ENCODE assay signal across 8 cellular contexts in genomic region chr14:93331375-93332031, GRCh38. TPM values are rescaled to one million over a fixed set of nuclear protein-coding genes. Genes with fewer than 3 reads are reported as not detected.
DNase-seq lines count a peak whose midpoint lies in the region; ATAC-seq and TF ChIP-seq lines count a peak whose summit lies in the region.
"Had no signal": no experiment of that assay in that cellular context is flagged by ENCODE, and none has a peak within 500 bp of the region (broad histone marks: within the 10 kb centered on the region; RNA-seq: fewer than 3 reads in every experiment).

No MANE protein-coding gene starts in this region.

- TF ChIP-seq POLR2A in suprapubic skin (IDR thresholded peaks at IDR 0.05) = no peak

- peaks cover 41% of the 10 kb centered on the region for H3K4me1 ChIP-seq in suprapubic skin

- H3K9me3 ChIP-seq in KOPT-K1 (ENCODE audit: insufficient read depth, low read length, poor library complexity, severe bottlenecking) (peaks cover under 1% of the 10 kb centered on the region), suprapubic skin (no peaks in the 10 kb centered on the region)

- intact Hi-C loops in left colon (cut with DNase I, micrococcal nuclease) = no loop called here

- no peak for ATAC-seq in left colon

- TF ChIP-seq CTCF in astrocyte of the spinal cord (IDR thresholded peaks at IDR 0.05; ENCODE audit: low read depth, low read length) (no peak), suprapubic skin (IDR thresholded peaks at IDR 0.05) (no peak)

- DNase-seq in astrocyte of the spinal cord (ENCODE audit: low read depth, low spot score) (no peak), left colon (peak; percentile 37 to 50), suprapubic skin (ENCODE audit: low spot score in 2 of 2) (peak in 1 of 2 donors; percentile 68), NOMO-1 treated with dmso at 0.1 percent for 144 hours (lab: John Stamatoyannopoulos, UW; ENCODE audit: unreplicated experiment) (no peak), NCI-H2171 (lab: John Stamatoyannopoulos, UW) (no peak)
- DNase-seq in activated CD4-positive, alpha-beta T cell treated with anti-CD3 and anti-CD28 coated beads, Interleukin-2, amount 50 U/mL, for 1 hour = no peak

- 62% methylated on average over 23 of the region's 23 CpGs for WGBS in suprapubic skin

- no peaks in the 10 kb centered on the region for H3K36me3 ChIP-seq in KOPT-K1 (ENCODE audit: insufficient read depth, low read length)
- no peaks in the 10 kb centered on the region for H3K36me3 ChIP-seq in suprapubic skin

- TF ChIP-seq EP300 in suprapubic skin (IDR thresholded peaks at IDR 0.05) = no peak

- in situ Hi-C loops in astrocyte of the spinal cord (cut with HindIII; ENCODE audit: low sequenced_read_pairs) = no loop called here

- H3K27me3 ChIP-seq in suprapubic skin = no peaks in the 10 kb centered on the region

- H3K27ac ChIP-seq in KOPT-K1 (ENCODE audit: low read depth, low read length, poor library complexity, severe bottlenecking) = peak overlapping the region; percentile 68
- H3K27ac ChIP-seq in suprapubic skin = peak overlapping the region; percentile 98

- H3K4me3 ChIP-seq in astrocyte of the spinal cord (ENCODE audit: low read depth, low read length) = peak overlapping the region; percentile 84
- peak overlapping the region; percentile 99 for H3K4me3 ChIP-seq in suprapubic skin

RNA-seq across cellular contexts. Expression of gene BTBD7, which starts 1.3 kb away (rescaled TPM):
- total RNA-seq in left colon (10 to 100 TPM; 37.1 to 41.5 TPM), suprapubic skin (10 to 100 TPM; 18.8 to 27.0 (median 23.6) TPM)

RNA-seq across cellular contexts. Expression of gene COX8C, which starts 15.5 kb away (rescaled TPM):
- total RNA-seq in left colon (not detected), suprapubic skin (not detected)
- total RNA-seq: SK-MEL-5 had no signal

Comparison
In these comparisons a context has a peak if more than half of its experiments do, and no peak if none do; other contexts are left out.
1. DNase-seq: peak in left colon (2 of 2); none in astrocyte of the spinal cord (single experiment), NOMO-1 treated with dmso at 0.1 percent for 144 hours (single experiment), NCI-H2171 (single experiment) and activated CD4-positive, alpha-beta T cell treated with anti-CD3 and anti-CD28 coated beads, Interleukin-2, amount 50 U/mL, for 1 hour (single experiment).